Comparison of ENCODE assay signal across 22 cellular contexts in the genomic region with DNA sequence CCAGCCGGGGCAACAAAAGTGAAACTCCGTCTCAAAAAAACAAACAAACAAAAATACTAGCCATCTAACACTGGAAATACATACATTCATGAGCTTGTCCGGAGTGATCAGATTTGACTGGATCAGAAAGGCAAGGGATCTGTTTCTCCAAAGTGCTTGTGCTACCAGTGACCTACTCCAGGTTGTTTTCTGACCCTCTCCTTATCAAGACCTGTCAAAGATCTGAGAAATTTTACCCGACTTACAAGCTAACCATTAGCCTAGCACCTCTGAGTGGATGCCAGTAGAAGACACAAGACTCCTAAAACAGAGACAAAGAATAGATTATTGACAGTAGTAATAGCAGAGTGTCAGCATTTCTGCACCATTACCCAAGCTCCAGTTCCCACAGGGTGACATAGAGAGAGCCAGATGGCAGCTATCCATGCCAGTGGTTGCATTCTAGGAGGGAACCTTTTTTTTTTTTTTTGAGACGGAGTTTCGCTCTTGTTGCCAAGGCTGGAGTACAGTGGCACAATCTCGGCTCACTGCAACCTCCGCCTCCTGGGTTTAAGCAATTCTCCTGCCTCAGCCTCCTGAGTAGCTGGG. TPM values are rescaled to one million over a fixed set of nuclear protein-coding genes. Genes with fewer than 3 reads are reported as not detected.
"Had no signal": no experiment of that assay in that cellular context is flagged by ENCODE, and none has a peak within 500 bp of the region (broad histone marks: within the 10 kb centered on the region; RNA-seq: fewer than 3 reads in every experiment).

No MANE protein-coding gene starts in this region.

- DNase-seq: cortex of kidney; dorsolateral prefrontal cortex; effector CD8-positive, alpha-beta T cell; foreskin melanocyte; left colon; mammary epithelial cell; naive thymus-derived CD8-positive, alpha-beta T cell; posterior cingulate gyrus; stimulated activated CD4-positive, alpha-beta T cell treated with anti-CD3 and anti-CD28 coated beads, Interleukin-2, amount 100 ng/mL, for 48 hours; stimulated activated naive CD4-positive, alpha-beta T cell treated with Interleukin-2 at 50 U/mL for 16 hours; trophoblast cell had no signal

- H3K4me3 ChIP-seq: dorsolateral prefrontal cortex, hepatocyte, right atrium auricular region, smooth muscle cell had no signal

- H3K27ac ChIP-seq: hepatocyte, neutrophil, right atrium auricular region had no signal

- ATAC-seq: left colon; naive thymus-derived CD8-positive, alpha-beta T cell had no signal

- H3K9me3 ChIP-seq: neutrophil, right atrium auricular region had no signal

- H3K4me1 ChIP-seq: right atrium auricular region had no signal

- H3K27me3 ChIP-seq: dorsolateral prefrontal cortex, hepatocyte, right atrium auricular region had no signal

- H3K36me3 ChIP-seq: neutrophil, right atrium auricular region had no signal

RNA-seq across cellular contexts. Expression of gene ASPA, which starts 9.8 kb away (rescaled TPM):
- total RNA-seq: kidney epithelial cell; mononuclear cell; naive thymus-derived CD8-positive, alpha-beta T cell; smooth muscle cell had no signal
- polyA plus RNA-seq: naive thymus-derived CD8-positive, alpha-beta T cell; smooth muscle cell had no signal

RNA-seq across cellular contexts. Expression of gene SPATA22, which starts 14.0 kb away (rescaled TPM):
- total RNA-seq: hepatocyte, kidney epithelial cell, left colon, mesenteric fat pad, mononuclear cell, smooth muscle cell had no signal
- polyA plus RNA-seq: hepatocyte; mammary epithelial cell; naive thymus-derived CD8-positive, alpha-beta T cell; neural cell; smooth muscle cell had no signal

RNA-seq across cellular contexts. Expression of gene OR1E2, which starts 51.9 kb away (rescaled TPM):
- total RNA-seq: hepatocyte; kidney epithelial cell; left colon; lower leg skin; mammary epithelial cell; mesenteric fat pad; mononuclear cell; naive thymus-derived CD8-positive, alpha-beta T cell; right atrium auricular region; smooth muscle cell; urinary bladder had no signal
- polyA plus RNA-seq: esophagus; hepatocyte; mammary epithelial cell; naive thymus-derived CD8-positive, alpha-beta T cell; neural cell; smooth muscle cell; urinary bladder had no signal
